14 cellular contexts compared by ENCODE assay signal in genomic region chr12:53596920-53597363, GRCh38. TPM values are rescaled to one million over a fixed set of nuclear protein-coding genes. Genes with fewer than 3 reads are reported as not detected.
A peak's percentile ranks its signal among the peaks of the same experiment; 100 is the strongest.
DNase-seq lines count a peak whose midpoint lies in the region; ATAC-seq, FAIRE-seq and TF ChIP-seq lines count a peak whose summit lies in the region.
"Had no signal": no experiment of that assay in that cellular context is flagged by ENCODE, and none has a peak within 500 bp of the region (broad histone marks: within the 10 kb centered on the region; RNA-seq: fewer than 3 reads in every experiment).

No MANE protein-coding gene starts in this region.

- DNase-seq in A549 (ENCODE audit: low read depth in 1 of 2, low spot score in 1 of 2) (no peak), M059J (ENCODE audit: low read depth) (peak; percentile 45), germinal center (ENCODE audit: low spot score) (no peak), GDM1 (lab: John Stamatoyannopoulos, UW) (no peak)
- DNase-seq: activated CD4-positive, alpha-beta T cell treated with anti-CD3 and anti-CD28 coated beads for 48 hours; anterior cingulate cortex; MG63 had no signal

- H3K27me3 ChIP-seq in endocrine pancreas (ENCODE audit: control insufficient read depth, insufficient read depth, low read length), result no peaks in the 10 kb centered on the region
- H3K27me3 ChIP-seq: MG63 had no signal

- H3K4me1 ChIP-seq in A549, result peaks cover 8% of the 10 kb centered on the region; the same call in 2 of the 3 replicates
- H3K4me1 ChIP-seq in endocrine pancreas (ENCODE audit: control insufficient read depth, insufficient read depth, low read length), result peaks cover 41% of the 10 kb centered on the region
- peaks cover 5% of the 10 kb centered on the region for H3K4me1 ChIP-seq in mesodermal cell (ENCODE audit: control insufficient read depth, insufficient read depth, low read length, poor library complexity, severe bottlenecking)

- no peak overlapping the region for H3K4me2 ChIP-seq in A549

- no peak for ATAC-seq in A549
- no peak for ATAC-seq in HG03139 (IDR thresholded peaks at IDR 0.05; ENCODE audit: unreplicated experiment)
- no peak for ATAC-seq in GM19452 (IDR thresholded peaks at IDR 0.05; ENCODE audit: unreplicated experiment)
- ATAC-seq: stimulated activated effector memory CD8-positive, alpha-beta T cell treated with anti-CD3 and anti-CD28 coated beads, Interleukin-12 subunit alpha, Interleukin-12 subunit beta, amount 100 ng/mL, for 72 hours had no signal

- no peak overlapping the region for H3K4me3 ChIP-seq in A549
- peak overlapping the region; percentile 52 for H3K4me3 ChIP-seq in endocrine pancreas (ENCODE audit: control insufficient read depth, insufficient read depth, low read length)
- no peak overlapping the region for H3K4me3 ChIP-seq in mesodermal cell (ENCODE audit: extremely low read depth, insufficient read depth, low read length, poor library complexity, severe bottlenecking)
- H3K4me3 ChIP-seq: MG63 had no signal

- no peak for TF ChIP-seq RAD21 in A549 (conservative IDR thresholded peaks at IDR 0.05 in 1 of 2, IDR thresholded peaks at IDR 0.05 in 1 of 2)

- TF ChIP-seq CTCF in A549 (IDR thresholded peaks at IDR 0.05), result no peak

- H3K27ac ChIP-seq in A549 (no peak overlapping the region), mesodermal cell (ENCODE audit: low read depth, low read length, severe bottlenecking) (peak overlapping the region; percentile 8)
- H3K27ac ChIP-seq: C4-2B had no signal

- H3K9me3 ChIP-seq in A549 (no peaks in the 10 kb centered on the region), endocrine pancreas (ENCODE audit: control insufficient read depth, low read length) (no peaks in the 10 kb centered on the region), mesodermal cell (ENCODE audit: control insufficient read depth, low read length) (peaks cover 4% of the 10 kb centered on the region)
- H3K9me3 ChIP-seq: MG63 had no signal

- TF ChIP-seq EP300 in A549 (IDR thresholded peaks at IDR 0.05), result no peak

- no peak for FAIRE-seq in A549 (lab: Jason Lieb, UNC)
- FAIRE-seq: RCC 7860 had no signal

- no peak overlapping the region for H3K9ac ChIP-seq in endocrine pancreas (ENCODE audit: control insufficient read depth, insufficient read depth, low read length)

- CTCF ChIA-PET in A549 (lab: Yijun Ruan, JAX), result interaction anchor here (0.7 to 1.1 kb wide), 2 partner anchors 79 to 89 kb away, joined by 3 to 5 read pairs; partner anchors contain the start of gene ATP5MC2

- TF ChIP-seq POLR2A in A549 (IDR thresholded peaks at IDR 0.05; ENCODE audit: low read length), result no peak

- H3K36me3 ChIP-seq in endocrine pancreas (ENCODE audit: control insufficient read depth, insufficient read depth, low read length) (no peaks in the 10 kb centered on the region), mesodermal cell (ENCODE audit: control insufficient read depth, insufficient read depth, low read length) (peaks cover 32% of the 10 kb centered on the region)

- 98% methylated on average over 3 of the region's 3 CpGs for WGBS in A549 (ENCODE audit: missing lambda C conversion rate)
- 70 to 80% methylated on average over 1 to 2 of the region's 3 CpGs for WGBS in mesodermal cell (ENCODE audit: insufficient coverage in 2 of 2), 2 experiments

- POLR2A ChIA-PET in A549 (lab: Yijun Ruan, JAX), result no interaction called here

TF ChIP-seq in A549, 52 proteins besides CTCF, POLR2A, EP300 and RAD21:
- TF ChIP-seq ESRRA (IDR thresholded peaks at IDR 0.05; ENCODE audit: borderline replicate concordance, low read length) (no peak), CBX2 (IDR thresholded peaks at IDR 0.05; ENCODE audit: borderline replicate concordance, low read depth) (no peak), MAFK (IDR thresholded peaks at IDR 0.05; ENCODE audit: partially characterized antibody) (peak; percentile 43), MYC (IDR thresholded peaks at IDR 0.05; ENCODE audit: borderline replicate concordance, low read length) (no peak), FOSB (CRISPR knock-in tag; IDR thresholded peaks at IDR 0.05) (no peak), RNF2 (IDR thresholded peaks at IDR 0.05; ENCODE audit: borderline replicate concordance, low read depth) (no peak), PHF8 (IDR thresholded peaks at IDR 0.05; ENCODE audit: borderline replicate concordance, low read depth) (no peak)

RNA-seq across cellular contexts. Expression of gene ATF7, which starts 29.2 kb away (rescaled TPM):
- polyA plus RNA-seq in A549 (2011; rRNA removed), result 38.7 and 38.9 TPM in 2 replicates
- polyA plus RNA-seq in A549 (2012; cell fraction: cytosol; rRNA removed), result 13.3 and 13.9 TPM in 2 replicates
- 15.2 and 21.6 TPM in 2 replicates for polyA plus RNA-seq in A549 (2012; cell fraction: nucleus; rRNA removed)
- polyA plus RNA-seq in A549 (2017; fragmentation: RNase III; extraction: RNeasy Plus Mini Kit Qiagen cat#74134 plus additional on column Dnase treatment), result 22.9 to 23.3 TPM (median 23.0 TPM) in 3 replicates
- 38.8 and 40.4 TPM in 2 replicates for polyA minus RNA-seq in A549 (2011; rRNA and poly(A)+ RNA removed)
- 8.0 and 11.9 TPM in 2 replicates for total RNA-seq in M059J (2014; rRNA removed; shearing (Covaris generic))
- polyA plus RNA-seq in mesodermal cell (2013, experiment 1 of 2), result 25.1 TPM
- polyA plus RNA-seq in mesodermal cell (2013, experiment 2 of 2), result 22.2 TPM
